16 cellular contexts compared by ENCODE assay signal in genomic region chr3:101531473-101532086, GRCh38. TPM values are rescaled to one million over a fixed set of nuclear protein-coding genes. Genes with fewer than 3 reads are reported as not detected.
DNase-seq lines count a peak whose midpoint lies in the region; ATAC-seq and TF ChIP-seq lines count a peak whose summit lies in the region.
"Had no signal": no experiment of that assay in that cellular context is flagged by ENCODE, and none has a peak within 500 bp of the region (broad histone marks: within the 10 kb centered on the region; RNA-seq: fewer than 3 reads in every experiment).

No MANE protein-coding gene starts in this region.

- no peak overlapping the region for H2BK120ac ChIP-seq in mesendoderm (ENCODE audit: low read depth, low read length)

- ATAC-seq in GM18858 (IDR thresholded peaks at IDR 0.05; ENCODE audit: unreplicated experiment) (no peak), gastrocnemius medialis (no peak)
- ATAC-seq: left cardiac atrium, psoas muscle, Right ventricle myocardium inferior had no signal

- H3K4me1 ChIP-seq in Loucy (ENCODE audit: insufficient read depth, low read length, poor library complexity, severe bottlenecking) (peaks cover 20% of the 10 kb centered on the region), mesendoderm (ENCODE audit: control insufficient read depth, low read depth, low read length) (peaks cover 6% of the 10 kb centered on the region), gastrocnemius medialis (peaks cover 0 to 7% of the 10 kb centered on the region in 2 donors)
- H3K4me1 ChIP-seq: esophagus muscularis mucosa had no signal

- intact Hi-C loops in activated T-helper 1 cell treated with anti-CD3 and anti-CD28 coated beads, Interleukin-12 subunit alpha, Interleukin-12 subunit beta, Interleukin-2, Interleukin-4 antibody, amounts not matched to agents 30 ng/mL and 10 ng/mL and 1 ng/mL, durations not matched to agents 14 hours and 24 hours and 36 hours (cut with micrococcal nuclease): loop anchor here (1.0 kb wide), 2 partner anchors 13 to 30 kb away; partner anchors contain the start of gene TRMT10C
- intact Hi-C loops in gastrocnemius medialis (cut with DNase I; ENCODE audit: low total_unique reads): no loop called here

- H3K27me3 Mint-ChIP-seq in activated T-helper 1 cell treated with anti-CD3 and anti-CD28 coated beads, Interleukin-12 subunit alpha, Interleukin-12 subunit beta, Interleukin-2, Interleukin-4 antibody, amounts not matched to agents 30 ng/mL and 10 ng/mL and 1 ng/mL, durations not matched to agents 14 hours and 24 hours and 36 hours (ENCODE audit: insufficient read depth): no peaks in the 10 kb centered on the region

- no peak overlapping the region for H4K5ac ChIP-seq in mesendoderm (ENCODE audit: low read length)

- H3K9ac ChIP-seq in Loucy (ENCODE audit: low read depth, low read length, poor library complexity, severe bottlenecking): no peak overlapping the region
- H3K9ac ChIP-seq in mesendoderm (ENCODE audit: low read length): no peak overlapping the region

- no peak overlapping the region for H2BK15ac ChIP-seq in mesendoderm (replicated peaks; ENCODE audit: low read depth)

- H2AFZ ChIP-seq in Loucy (ENCODE audit: low read length): no peak overlapping the region; the same call in 1 of the 2 replicates

- H3K4me1 Mint-ChIP-seq in activated T-helper 1 cell treated with anti-CD3 and anti-CD28 coated beads, Interleukin-12 subunit alpha, Interleukin-12 subunit beta, Interleukin-2, Interleukin-4 antibody, amounts not matched to agents 30 ng/mL and 10 ng/mL and 1 ng/mL, durations not matched to agents 14 hours and 24 hours and 36 hours (ENCODE audit: low read depth): peaks cover 35% of the 10 kb centered on the region
- H3K4me1 Mint-ChIP-seq: CD14-positive monocyte had no signal

- no peaks in the 10 kb centered on the region for H3K79me1 ChIP-seq in mesendoderm (ENCODE audit: low read length)

- no peaks in the 10 kb centered on the region for H3F3A ChIP-seq in Loucy (ENCODE audit: low read depth)

- peak overlapping the region; percentile 48 for H3K4me2 ChIP-seq in Loucy (ENCODE audit: low read depth, low read length, poor library complexity, severe bottlenecking)
- no peak overlapping the region for H3K4me2 ChIP-seq in mesendoderm (ENCODE audit: low read length)

- H2BK5ac ChIP-seq in mesendoderm (ENCODE audit: low read length): peak overlapping the region; percentile 48

- no peaks in the 10 kb centered on the region for H3K9me2 ChIP-seq in Loucy (replicated peaks; ENCODE audit: low read depth, low read length)

- no peak overlapping the region for H4K8ac ChIP-seq in mesendoderm (ENCODE audit: low read depth, low read length)

- peak overlapping the region; percentile 34 for H3K27ac Mint-ChIP-seq in activated T-helper 1 cell treated with anti-CD3 and anti-CD28 coated beads, Interleukin-12 subunit alpha, Interleukin-12 subunit beta, Interleukin-2, Interleukin-4 antibody, amounts not matched to agents 30 ng/mL and 10 ng/mL and 1 ng/mL, durations not matched to agents 14 hours and 24 hours and 36 hours
- H3K27ac Mint-ChIP-seq: CD14-positive monocyte had no signal

- H3K9me3 Mint-ChIP-seq in activated T-helper 1 cell treated with anti-CD3 and anti-CD28 coated beads, Interleukin-12 subunit alpha, Interleukin-12 subunit beta, Interleukin-2, Interleukin-4 antibody, amounts not matched to agents 30 ng/mL and 10 ng/mL and 1 ng/mL, durations not matched to agents 14 hours and 24 hours and 36 hours: peaks cover 9% of the 10 kb centered on the region

- H3K27ac ChIP-seq in mesendoderm (ENCODE audit: low read depth, low read length) (peak overlapping the region; percentile 58), gastrocnemius medialis (no peak overlapping the region)
- H3K27ac ChIP-seq: esophagus muscularis mucosa, psoas muscle, thoracic aorta had no signal

- H3K18ac ChIP-seq in mesendoderm (ENCODE audit: low read length): peak overlapping the region; percentile 75

- no peak overlapping the region for H3K23ac ChIP-seq in mesendoderm (ENCODE audit: low read length)

- H3K27me3 ChIP-seq in Loucy (ENCODE audit: insufficient read depth, low read length, poor library complexity, severe bottlenecking) (no peaks in the 10 kb centered on the region), mesendoderm (ENCODE audit: insufficient read depth, low read length, poor library complexity) (no peaks in the 10 kb centered on the region), gastrocnemius medialis (no peaks in the 10 kb centered on the region)
- H3K27me3 ChIP-seq: esophagus muscularis mucosa had no signal

- peak overlapping the region; percentile 17 for H3K4me3 Mint-ChIP-seq in activated T-helper 1 cell treated with anti-CD3 and anti-CD28 coated beads, Interleukin-12 subunit alpha, Interleukin-12 subunit beta, Interleukin-2, Interleukin-4 antibody, amounts not matched to agents 30 ng/mL and 10 ng/mL and 1 ng/mL, durations not matched to agents 14 hours and 24 hours and 36 hours
- H3K4me3 Mint-ChIP-seq: CD14-positive monocyte had no signal

- H4K20me1 ChIP-seq in Loucy (ENCODE audit: insufficient read depth, low read length, poor library complexity, severe bottlenecking): no peaks in the 10 kb centered on the region

- in situ Hi-C loops in gastrocnemius medialis (cut with MboI; ENCODE audit: low sequenced_read_pairs in 4 of 4): no loop called here

- H3K56ac ChIP-seq in mesendoderm (ENCODE audit: low read length): peak overlapping the region; percentile 50

- WGBS in mesendoderm (ENCODE audit: extremely low coverage, insufficient coverage, low lambda C conversion rate): no CpG with 5 or more reads among the region's 2 CpGs

- H3K36me3 ChIP-seq in Loucy (ENCODE audit: insufficient read depth, low read length) (no peaks in the 10 kb centered on the region), mesendoderm (ENCODE audit: control insufficient read depth, insufficient read depth, low read length) (no peaks in the 10 kb centered on the region), gastrocnemius medialis (no peaks in the 10 kb centered on the region)
- H3K36me3 ChIP-seq: esophagus muscularis mucosa, thoracic aorta had no signal

- peaks cover 9% of the 10 kb centered on the region for H3K9me3 ChIP-seq in Loucy (ENCODE audit: insufficient read depth, low read depth, low read length)
- H3K9me3 ChIP-seq in gastrocnemius medialis: no peaks in the 10 kb centered on the region
- H3K9me3 ChIP-seq: esophagus muscularis mucosa, psoas muscle, thoracic aorta had no signal

- no peaks in the 10 kb centered on the region for H3K79me2 ChIP-seq in Loucy (ENCODE audit: insufficient read depth, low read length)
- no peaks in the 10 kb centered on the region for H3K79me2 ChIP-seq in mesendoderm (ENCODE audit: control insufficient read depth, insufficient read depth, low read length)

- H2AK5ac ChIP-seq in mesendoderm (ENCODE audit: low read length): no peak overlapping the region

- no peak for TF ChIP-seq POLR2A in gastrocnemius medialis (IDR thresholded peaks at IDR 0.05)

- H3K4me3 ChIP-seq in Loucy (ENCODE audit: low read length, poor library complexity, severe bottlenecking): peak overlapping the region; percentile 7
- H3K4me3 ChIP-seq in mesendoderm (ENCODE audit: low read length): no peak overlapping the region
- H3K4me3 ChIP-seq in gastrocnemius medialis: no peak overlapping the region
- H3K4me3 ChIP-seq: esophagus muscularis mucosa, psoas muscle, thoracic aorta had no signal

- DNase-seq in COLO829 (ENCODE audit: low spot score) (peak; percentile 79), mesendoderm (peak; percentile 29), gastrocnemius medialis (no peak), NCI-H524 (lab: John Stamatoyannopoulos, UW) (no peak)
- DNase-seq in activated T-helper 1 cell treated with anti-CD3 and anti-CD28 coated beads, Interleukin-12 subunit alpha, Interleukin-12 subunit beta, Interleukin-2, Interleukin-4 antibody, amounts not matched to agents 30 ng/mL and 10 ng/mL and 1 ng/mL, durations not matched to agents 14 hours and 24 hours and 36 hours (ENCODE audit: low spot score): no peak
- DNase-seq: GDM1, hippocampal formation, left cardiac atrium, psoas muscle, T1000 had no signal

- TF ChIP-seq CTCF in Loucy (conservative IDR thresholded peaks at IDR 0.05; ENCODE audit: low read length) (no peak), gastrocnemius medialis (IDR thresholded peaks at IDR 0.05 in 4 of 5, conservative IDR thresholded peaks at IDR 0.05 in 1 of 5) (no peak)

- peaks cover 11% of the 10 kb centered on the region for H3K36me3 Mint-ChIP-seq in activated T-helper 1 cell treated with anti-CD3 and anti-CD28 coated beads, Interleukin-12 subunit alpha, Interleukin-12 subunit beta, Interleukin-2, Interleukin-4 antibody, amounts not matched to agents 30 ng/mL and 10 ng/mL and 1 ng/mL, durations not matched to agents 14 hours and 24 hours and 36 hours (ENCODE audit: low read depth)
- H3K36me3 Mint-ChIP-seq: CD14-positive monocyte had no signal

- no peak overlapping the region for H3K4ac ChIP-seq in mesendoderm (ENCODE audit: low read depth, low read length)

RNA-seq across cellular contexts. Expression of gene SENP7, which starts 18.6 kb away (rescaled TPM):
- 9.1 and 10.7 TPM in 2 replicates for total RNA-seq in activated T-helper 1 cell treated with anti-CD3 and anti-CD28 coated beads, Interleukin-12 subunit alpha, Interleukin-12 subunit beta, Interleukin-2, Interleukin-4 antibody, amounts not matched to agents 30 ng/mL and 10 ng/mL and 1 ng/mL, durations not matched to agents 14 hours and 24 hours and 36 hours
- polyA plus RNA-seq in mesendoderm (2013, experiment 1 of 2): 3.7 TPM
- 3.6 TPM for polyA plus RNA-seq in mesendoderm (2013, experiment 2 of 2)
- 10 to 100 TPM in 1 of 4 donors, 1 to 10 TPM in 3; 5.3 to 16.8 (median 5.9) TPM for total RNA-seq in gastrocnemius medialis

RNA-seq across cellular contexts. Expression of gene TRMT10C, which starts 30.1 kb away (rescaled TPM):
- total RNA-seq in activated T-helper 1 cell treated with anti-CD3 and anti-CD28 coated beads, Interleukin-12 subunit alpha, Interleukin-12 subunit beta, Interleukin-2, Interleukin-4 antibody, amounts not matched to agents 30 ng/mL and 10 ng/mL and 1 ng/mL, durations not matched to agents 14 hours and 24 hours and 36 hours: 59.9 and 60.5 TPM in 2 replicates
- 70.4 TPM for polyA plus RNA-seq in mesendoderm (2013, experiment 1 of 2)
- polyA plus RNA-seq in mesendoderm (2013, experiment 2 of 2): 66.9 TPM
- 10 to 100 TPM; 17.9 to 33.2 (median 26.2) TPM for total RNA-seq in gastrocnemius medialis

RNA-seq across cellular contexts. Expression of gene PCNP, which starts 42.4 kb away (rescaled TPM):
- 182 and 190 TPM in 2 replicates for total RNA-seq in activated T-helper 1 cell treated with anti-CD3 and anti-CD28 coated beads, Interleukin-12 subunit alpha, Interleukin-12 subunit beta, Interleukin-2, Interleukin-4 antibody, amounts not matched to agents 30 ng/mL and 10 ng/mL and 1 ng/mL, durations not matched to agents 14 hours and 24 hours and 36 hours
- 112 TPM for polyA plus RNA-seq in mesendoderm (2013, experiment 1 of 2)
- 109 TPM for polyA plus RNA-seq in mesendoderm (2013, experiment 2 of 2)
- total RNA-seq in gastrocnemius medialis: 10 to 100 TPM; 57.6 to 68.6 (median 63.2) TPM

Comparison
In these comparisons a context has a peak if more than half of its experiments do, and no peak if none do; other contexts are left out.
1. DNase-seq: peak in COLO829 (single experiment) and mesendoderm (single experiment); none in activated T-helper 1 cell treated with anti-CD3 and anti-CD28 coated beads, Interleukin-12 subunit alpha, Interleukin-12 subunit beta, Interleukin-2, Interleukin-4 antibody, amounts not matched to agents 30 ng/mL and 10 ng/mL and 1 ng/mL, durations not matched to agents 14 hours and 24 hours and 36 hours (single experiment), gastrocnemius medialis (0 of 2) and NCI-H524 (0 of 2).